ENCODE assay signal across 14 cellular contexts in genomic region chr17:77546772-77547201, GRCh38.
DNase-seq lines count a peak whose midpoint lies in the region; ATAC-seq and TF ChIP-seq lines count a peak whose summit lies in the region.
"Had no signal": no experiment of that assay in that cellular context is flagged by ENCODE, and none has a peak within 500 bp of the region (broad histone marks: within the 10 kb centered on the region; RNA-seq: fewer than 3 reads in every experiment).

No MANE protein-coding gene starts in this region.

- TF ChIP-seq POLR2A in sigmoid colon (IDR thresholded peaks at IDR 0.05) = no peak

- H3K4me3 ChIP-seq in HUES64 (ENCODE audit: low read length) (peak overlapping the region; percentile 26), iPS-18a (ENCODE audit: low read length) (peak overlapping the region; percentile 29), sigmoid colon (peak overlapping the region in 3 of 4 donors; percentile 28 to 44 (median 44))
- H3K4me3 ChIP-seq: GM12878 had no signal

- H3K9ac ChIP-seq in HUES64 (ENCODE audit: low read depth, low read length) (peak overlapping the region; percentile 65; the same call in 1 of the 2 replicates), iPS-18a (ENCODE audit: low read length) (no peak overlapping the region)
- H3K9ac ChIP-seq: KMS-11 had no signal

- peak overlapping the region; percentile 9; the same call in 1 of the 2 replicates for H3K27ac ChIP-seq in HUES64 (ENCODE audit: low read depth, low read length)
- H3K27ac ChIP-seq in iPS-18a (ENCODE audit: low read length) = no peak overlapping the region
- peak overlapping the region; percentile 23 to 61 (median 54) for H3K27ac ChIP-seq in sigmoid colon
- H3K27ac ChIP-seq: KMS-11 had no signal

- H3K36me3 ChIP-seq in HUES64 (ENCODE audit: insufficient read depth, low read length) (no peaks in the 10 kb centered on the region), iPS-18a (ENCODE audit: control insufficient read depth, low read depth, low read length) (no peaks in the 10 kb centered on the region), sigmoid colon (no peaks in the 10 kb centered on the region)

- CTCF ChIA-PET in WTC11 (lab: Charles Lee) = interaction anchor here (0.8 to 2.3 kb wide), 17 partner anchors 9 to 473 kb away, joined by 3 to 9 read pairs (median 4); no protein-coding TSS in a partner anchor

- TF ChIP-seq CTCF in WTC11 (IDR thresholded peaks at IDR 0.05) = no peak
- TF ChIP-seq CTCF in sigmoid colon (IDR thresholded peaks at IDR 0.05) = no peak
- no peak for TF ChIP-seq CTCF in GM10266 (IDR thresholded peaks at IDR 0.05; ENCODE audit: control insufficient read depth, insufficient read depth, low read depth, missing control alignments)

- H3K4me1 ChIP-seq in HUES64 (ENCODE audit: insufficient read depth, low read length) = peaks cover 8% of the 10 kb centered on the region
- H3K4me1 ChIP-seq in iPS-18a (ENCODE audit: control insufficient read depth, low read depth, low read length) = peaks cover 14% of the 10 kb centered on the region
- H3K4me1 ChIP-seq in sigmoid colon = peaks cover 0 to 37% (median 11%) of the 10 kb centered on the region in 4 donors
- H3K4me1 ChIP-seq: Caco-2 had no signal

- peaks cover 11% of the 10 kb centered on the region for H3K27me3 Mint-ChIP-seq in WTC11 (ENCODE audit: low read depth)
- peaks cover 12% of the 10 kb centered on the region for H3K27me3 Mint-ChIP-seq in activated T-helper 1 cell treated with anti-CD3 and anti-CD28 coated beads, Interleukin-12 subunit alpha, Interleukin-12 subunit beta, Interleukin-2, Interleukin-4 antibody, amounts not matched to agents 30 ng/mL and 10 ng/mL and 1 ng/mL, durations not matched to agents 14 hours and 24 hours and 36 hours (ENCODE audit: insufficient read depth)

- H3K9me3 Mint-ChIP-seq in WTC11 = peaks cover 7% of the 10 kb centered on the region
- no peaks in the 10 kb centered on the region for H3K9me3 Mint-ChIP-seq in activated T-helper 1 cell treated with anti-CD3 and anti-CD28 coated beads, Interleukin-12 subunit alpha, Interleukin-12 subunit beta, Interleukin-2, Interleukin-4 antibody, amounts not matched to agents 30 ng/mL and 10 ng/mL and 1 ng/mL, durations not matched to agents 14 hours and 24 hours and 36 hours
- H3K9me3 Mint-ChIP-seq: activated CD4-positive, alpha-beta T cell treated with anti-CD3 and anti-CD28 coated beads, Interleukin-2, amount 10 ng/mL, durations not matched to agents 7 days and 5 days; dendritic cell treated with granulocyte-macrophage colony-stimulating factor and Interleukin-4, amounts not matched to agents 40 ng/mL and 50 ng/mL, for 4 days had no signal

- POLR2A ChIA-PET in WTC11 (lab: Charles Lee) = interaction anchor here (1.6 kb wide), 1 partner anchor 412 kb away, joined by 5 read pairs; the partner anchor contains the start of gene TNRC6C

- no peaks in the 10 kb centered on the region for H3K9me3 ChIP-seq in HUES64 (ENCODE audit: insufficient read depth, low read depth, low read length)
- no peaks in the 10 kb centered on the region for H3K9me3 ChIP-seq in iPS-18a (ENCODE audit: control insufficient read depth, low read depth, low read length)
- H3K9me3 ChIP-seq in sigmoid colon = no peaks in the 10 kb centered on the region
- H3K9me3 ChIP-seq: Caco-2 had no signal

- TF ChIP-seq EP300 in sigmoid colon (IDR thresholded peaks at IDR 0.05) = no peak

- intact Hi-C loops in sigmoid colon (cut with DNase I) = no loop called here
- intact Hi-C loops in activated T-helper 1 cell treated with anti-CD3 and anti-CD28 coated beads, Interleukin-12 subunit alpha, Interleukin-12 subunit beta, Interleukin-2, Interleukin-4 antibody, amounts not matched to agents 30 ng/mL and 10 ng/mL and 1 ng/mL, durations not matched to agents 14 hours and 24 hours and 36 hours (cut with micrococcal nuclease) = loop anchor here (10.0 kb wide), 1 partner anchor 228 kb away; no protein-coding TSS in a partner anchor

- WGBS in HUES64 = 11% methylated on average over 12 of the region's 12 CpGs
- 10 to 49% methylated on average over 12 of the region's 12 CpGs for WGBS in sigmoid colon, 2 donors

- peak; percentile 64 for ATAC-seq in WTC11
- no peak for ATAC-seq in HG02885 (IDR thresholded peaks at IDR 0.05; ENCODE audit: poor library complexity, unreplicated experiment)
- ATAC-seq: GM12878 had no signal

- DNase-seq in WTC11 (ENCODE audit: low spot score) = peak; percentile 50
- DNase-seq in sigmoid colon = no peak
- no peak for DNase-seq in GM10266 (ENCODE audit: extremely low spot score)
- DNase-seq in activated T-helper 1 cell treated with anti-CD3 and anti-CD28 coated beads, Interleukin-12 subunit alpha, Interleukin-12 subunit beta, Interleukin-2, Interleukin-4 antibody, amounts not matched to agents 30 ng/mL and 10 ng/mL and 1 ng/mL, durations not matched to agents 14 hours and 24 hours and 36 hours (ENCODE audit: low spot score) = no peak
- DNase-seq: activated CD4-positive, alpha-beta T cell treated with anti-CD3 and anti-CD28 coated beads, Interleukin-2, amount 10 ng/mL, durations not matched to agents 7 days and 5 days; activated naive CD4-positive, alpha-beta T cell; Caco-2; stimulated activated CD8-positive, alpha-beta memory T cell treated with anti-CD3 and anti-CD28 coated beads, Interleukin-4, amount 100 ng/mL, for 48 hours had no signal

- H3K4me1 Mint-ChIP-seq in WTC11 = peaks cover 45% of the 10 kb centered on the region
- H3K4me1 Mint-ChIP-seq in activated T-helper 1 cell treated with anti-CD3 and anti-CD28 coated beads, Interleukin-12 subunit alpha, Interleukin-12 subunit beta, Interleukin-2, Interleukin-4 antibody, amounts not matched to agents 30 ng/mL and 10 ng/mL and 1 ng/mL, durations not matched to agents 14 hours and 24 hours and 36 hours (ENCODE audit: low read depth) = no peaks in the 10 kb centered on the region

- H3K27me3 ChIP-seq in HUES64 (ENCODE audit: insufficient read depth, low read length) = no peaks in the 10 kb centered on the region
- peaks cover 15% of the 10 kb centered on the region for H3K27me3 ChIP-seq in iPS-18a (ENCODE audit: control insufficient read depth, insufficient read depth, low read length)
- no peaks in the 10 kb centered on the region for H3K27me3 ChIP-seq in sigmoid colon

- H3K36me3 Mint-ChIP-seq in WTC11 = peaks cover 4% of the 10 kb centered on the region
- H3K36me3 Mint-ChIP-seq in activated T-helper 1 cell treated with anti-CD3 and anti-CD28 coated beads, Interleukin-12 subunit alpha, Interleukin-12 subunit beta, Interleukin-2, Interleukin-4 antibody, amounts not matched to agents 30 ng/mL and 10 ng/mL and 1 ng/mL, durations not matched to agents 14 hours and 24 hours and 36 hours (ENCODE audit: low read depth) = no peaks in the 10 kb centered on the region

- H3K4me3 Mint-ChIP-seq in WTC11 = no peak overlapping the region; the same call in none of the 2 replicates
- no peak overlapping the region for H3K4me3 Mint-ChIP-seq in activated T-helper 1 cell treated with anti-CD3 and anti-CD28 coated beads, Interleukin-12 subunit alpha, Interleukin-12 subunit beta, Interleukin-2, Interleukin-4 antibody, amounts not matched to agents 30 ng/mL and 10 ng/mL and 1 ng/mL, durations not matched to agents 14 hours and 24 hours and 36 hours
- H3K4me3 Mint-ChIP-seq: activated CD4-positive, alpha-beta T cell treated with anti-CD3 and anti-CD28 coated beads, Interleukin-2, amount 10 ng/mL, durations not matched to agents 7 days and 5 days; dendritic cell treated with granulocyte-macrophage colony-stimulating factor and Interleukin-4, amounts not matched to agents 40 ng/mL and 50 ng/mL, for 4 days had no signal

- H3K27ac Mint-ChIP-seq in WTC11 = no peak overlapping the region
- no peak overlapping the region for H3K27ac Mint-ChIP-seq in activated T-helper 1 cell treated with anti-CD3 and anti-CD28 coated beads, Interleukin-12 subunit alpha, Interleukin-12 subunit beta, Interleukin-2, Interleukin-4 antibody, amounts not matched to agents 30 ng/mL and 10 ng/mL and 1 ng/mL, durations not matched to agents 14 hours and 24 hours and 36 hours
- H3K27ac Mint-ChIP-seq: activated CD4-positive, alpha-beta T cell treated with anti-CD3 and anti-CD28 coated beads, Interleukin-2, amount 10 ng/mL, durations not matched to agents 7 days and 5 days; dendritic cell treated with granulocyte-macrophage colony-stimulating factor and Interleukin-4, amounts not matched to agents 40 ng/mL and 50 ng/mL, for 4 days had no signal

TF ChIP-seq in WTC11, 78 proteins besides CTCF, POLR2A, EP300 and RAD21 (continues in another document):
- TF ChIP-seq E2F1 (CRISPR knock-in tag; IDR thresholded peaks at IDR 0.05) = no peak
- TF ChIP-seq USF1 (CRISPR knock-in tag; IDR thresholded peaks at IDR 0.05) = no peak
- TF ChIP-seq ZNF263 (CRISPR knock-in tag; IDR thresholded peaks at IDR 0.05; ENCODE audit: low read depth) = no peak
- TF ChIP-seq NFE2L1 (CRISPR knock-in tag; IDR thresholded peaks at IDR 0.05) = no peak
